In the genomic region with DNA sequence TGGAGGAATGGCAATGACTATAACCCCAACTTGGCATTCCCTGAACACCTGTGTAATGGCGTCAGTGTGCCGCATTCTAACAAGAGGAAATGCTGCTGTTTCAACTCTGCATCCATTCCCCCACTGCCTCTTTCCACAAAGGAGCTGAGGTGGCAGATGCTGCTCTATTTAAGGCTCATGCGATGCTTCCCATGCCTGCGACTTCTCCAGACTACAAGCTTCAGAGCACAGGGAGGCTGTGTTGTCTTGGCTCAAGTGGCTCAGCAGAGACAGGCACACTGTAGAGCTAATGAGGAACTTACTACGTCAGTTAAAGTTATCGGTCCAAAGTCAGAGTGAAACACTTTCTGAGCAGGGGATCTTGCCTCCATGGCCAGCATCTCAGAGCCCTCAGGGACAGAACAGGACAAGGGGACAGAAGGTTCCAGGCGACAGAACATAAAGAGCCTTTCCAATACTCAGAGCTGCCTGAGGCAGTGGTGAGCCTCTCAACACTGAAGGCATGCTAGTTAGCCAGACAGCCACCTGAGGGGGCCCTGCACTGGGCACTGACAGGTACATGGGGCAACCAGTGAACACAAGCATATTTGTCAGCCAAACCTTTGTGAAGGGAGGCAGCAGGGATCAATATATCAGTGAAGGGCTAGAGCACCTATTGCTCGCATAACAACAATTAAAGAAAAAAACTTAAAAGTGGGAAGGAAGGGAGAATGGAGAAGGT, we compare ENCODE assay signal across 11 cellular contexts. TPM values are rescaled to one million over a fixed set of nuclear protein-coding genes. Genes with fewer than 3 reads are reported as not detected.
DNase-seq lines count a peak whose midpoint lies in the region; ATAC-seq and TF ChIP-seq lines count a peak whose summit lies in the region.
"Had no signal": no experiment of that assay in that cellular context is flagged by ENCODE, and none has a peak within 500 bp of the region (broad histone marks: within the 10 kb centered on the region; RNA-seq: fewer than 3 reads in every experiment).

No MANE protein-coding gene starts in this region.

- H2AFZ ChIP-seq in SU-DHL-6 (ENCODE audit: low read depth, low read length, severe bottlenecking) = no peak overlapping the region

- no peaks in the 10 kb centered on the region for H3K27me3 Mint-ChIP-seq in activated T-cell treated with anti-CD3 and anti-CD28 coated beads, Interleukin-2, amount 50 U/mL, for 24 hours

- no peak overlapping the region for H3K4me3 Mint-ChIP-seq in activated T-cell treated with anti-CD3 and anti-CD28 coated beads, Interleukin-2, amount 50 U/mL, for 24 hours
- H3K4me3 Mint-ChIP-seq: nephron had no signal

- H3K79me2 ChIP-seq in SU-DHL-6 (ENCODE audit: insufficient read depth, low read length) = no peaks in the 10 kb centered on the region

- DNase-seq in activated T-cell treated with anti-CD3 and anti-CD28 coated beads, Interleukin-2, amount 50 U/mL, for 24 hours = no peak
- DNase-seq in activated T-cell treated with anti-CD3 and anti-CD28 coated beads for 4 hours = no peak
- DNase-seq in right cardiac atrium = no peak
- peak; percentile 28 for DNase-seq in superior temporal gyrus (ENCODE audit: extremely low spot score)
- DNase-seq in prostate gland (ENCODE audit: low spot score) = no peak
- no peak for DNase-seq in ovary
- no peak for DNase-seq in AG20443 (ENCODE audit: low spot score)
- DNase-seq: amniotic stem cell had no signal

- peaks cover 99% of the 10 kb centered on the region for H3K36me3 Mint-ChIP-seq in activated T-cell treated with anti-CD3 and anti-CD28 coated beads, Interleukin-2, amount 50 U/mL, for 24 hours (ENCODE audit: low read depth)

- H3F3A ChIP-seq in SU-DHL-6 (ENCODE audit: insufficient read depth) = peaks cover 8% of the 10 kb centered on the region

- TF ChIP-seq POLR2A in prostate gland (IDR thresholded peaks at IDR 0.05) = no peak
- TF ChIP-seq POLR2A in ovary (IDR thresholded peaks at IDR 0.05) = no peak

- H3K4me2 ChIP-seq in SU-DHL-6 (ENCODE audit: low read depth, low read length, poor library complexity, severe bottlenecking) = peak overlapping the region; percentile 50

- whole genome bisulfite sequencing in right cardiac atrium = 86% methylated on average over 8 of the region's 8 CpGs
- WGBS in prostate gland = 92% methylated on average over 8 of the region's 8 CpGs
- 93 to 95% (median 95%) methylated on average over 8 of the region's 8 CpGs for WGBS in ovary, 3 donors

- no peaks in the 10 kb centered on the region for H3K9me3 Mint-ChIP-seq in activated T-cell treated with anti-CD3 and anti-CD28 coated beads, Interleukin-2, amount 50 U/mL, for 24 hours
- H3K9me3 Mint-ChIP-seq: nephron had no signal

- H3K4me3 ChIP-seq in SU-DHL-6 (ENCODE audit: insufficient read depth, low read length, poor library complexity, severe bottlenecking) (no peak overlapping the region), right cardiac atrium (ENCODE audit: low read length) (no peak overlapping the region), prostate gland (no peak overlapping the region), ovary (no peak overlapping the region)
- H3K4me3 ChIP-seq: SK-N-MC had no signal

- H3K36me3 ChIP-seq in SU-DHL-6 (ENCODE audit: low read length) (no peaks in the 10 kb centered on the region), prostate gland (peaks cover 2 to 12% of the 10 kb centered on the region in 2 donors), ovary (no peaks in the 10 kb centered on the region)

- no peak for TF ChIP-seq EP300 in ovary (IDR thresholded peaks at IDR 0.05)

- H3K9me2 ChIP-seq in SU-DHL-6 (replicated peaks; ENCODE audit: insufficient read depth, low read length) = no peaks in the 10 kb centered on the region

- H3K27me3 ChIP-seq in SU-DHL-6 (ENCODE audit: low read length) (no peaks in the 10 kb centered on the region), right cardiac atrium (ENCODE audit: control insufficient read depth, insufficient read depth) (no peaks in the 10 kb centered on the region), prostate gland (replicated peaks; ENCODE audit: insufficient read depth) (no peaks in the 10 kb centered on the region), ovary (no peaks in the 10 kb centered on the region)

- H4K20me1 ChIP-seq in SU-DHL-6 (ENCODE audit: low read depth, low read length) = no peaks in the 10 kb centered on the region

- H3K9me3 ChIP-seq in SU-DHL-6 (ENCODE audit: insufficient read depth, low read length) = no peaks in the 10 kb centered on the region
- no peaks in the 10 kb centered on the region for H3K9me3 ChIP-seq in right cardiac atrium (ENCODE audit: control insufficient read depth, low read length)
- H3K9me3 ChIP-seq in prostate gland = no peaks in the 10 kb centered on the region
- no peaks in the 10 kb centered on the region for H3K9me3 ChIP-seq in ovary

- peak overlapping the region; percentile 33 for H3K9ac ChIP-seq in SU-DHL-6 (ENCODE audit: low read length)

- H3K27ac ChIP-seq in SU-DHL-6 (ENCODE audit: low read depth, low read length) (peak overlapping the region; percentile 87), right cardiac atrium (ENCODE audit: low read length) (peak overlapping the region; percentile 59), prostate gland (no peak overlapping the region), ovary (no peak overlapping the region)
- H3K27ac ChIP-seq: SK-N-MC had no signal

- intact Hi-C loops in right cardiac atrium (cut with DNase I) = loop anchor here in 2 of 4 donors (10.0 kb wide), 1 partner anchor 176 kb away; no protein-coding TSS in a partner anchor
- intact Hi-C loops in prostate gland (cut with DNase I) = no loop called here
- intact Hi-C loops in ovary (cut with DNase I) = loop anchor here in 2 of 4 donors (2.0 to 10.0 kb wide), 2 partner anchors 48 to 106 kb away; no protein-coding TSS in a partner anchor

- TF ChIP-seq CTCF in SU-DHL-6 (IDR thresholded peaks at IDR 0.05; ENCODE audit: insufficient read depth, low read length, poor library complexity, severe bottlenecking) (no peak), prostate gland (IDR thresholded peaks at IDR 0.05) (no peak), ovary (IDR thresholded peaks at IDR 0.05) (no peak)

- no peak for ATAC-seq in right cardiac atrium

- peak overlapping the region; percentile 95 for H3K27ac Mint-ChIP-seq in activated T-cell treated with anti-CD3 and anti-CD28 coated beads, Interleukin-2, amount 50 U/mL, for 24 hours

- H3K4me1 Mint-ChIP-seq in activated T-cell treated with anti-CD3 and anti-CD28 coated beads, Interleukin-2, amount 50 U/mL, for 24 hours (ENCODE audit: low read depth) = peaks cover 62% of the 10 kb centered on the region

- H3K4me1 ChIP-seq in right cardiac atrium (ENCODE audit: control insufficient read depth, insufficient read depth, low read length) (peaks cover 18% of the 10 kb centered on the region), prostate gland (replicated peaks) (no peaks in the 10 kb centered on the region), ovary (ENCODE audit: insufficient read depth) (peaks cover 13% of the 10 kb centered on the region)

RNA-seq across cellular contexts. Expression of a gene that starts 21.8 kb away (rescaled TPM):
- total RNA-seq in right cardiac atrium (10 to 100 TPM; 77.0 to 98.2 (median 86.1) TPM), prostate gland (10 to 100 TPM; 61.9 to 81.6 TPM), ovary (10 to 100 TPM; 39.4 to 89.7 (median 69.9) TPM)
- polyA plus RNA-seq in right cardiac atrium (71.5 TPM), ovary (10 to 100 TPM; 51.0 to 57.6 TPM)

RNA-seq across cellular contexts. Expression of a gene that starts 38.7 kb away (rescaled TPM):
- total RNA-seq in right cardiac atrium = 1,000 to 10,000 TPM; 1,359 to 2,012 (median 1,429) TPM
- 1,982 TPM for polyA plus RNA-seq in right cardiac atrium
- total RNA-seq in prostate gland = 100 to 1,000 TPM; 195 to 270 TPM
- 100 to 1,000 TPM; 110 to 380 (median 269) TPM for total RNA-seq in ovary
- polyA plus RNA-seq in ovary = 100 to 1,000 TPM; 635 to 827 TPM

Comparison
In these comparisons a context has a peak if more than half of its experiments do, and no peak if none do; other contexts are left out.
1. H3K27ac ChIP-seq: peak in SU-DHL-6 (single experiment) and right cardiac atrium (single experiment); none in prostate gland (0 of 2) and ovary (0 of 2).